In genomic region chr13:34931572-34931971, GRCh38 we compare ENCODE assay signal across 1 cellular context.
A peak's percentile ranks its signal among the peaks of the same experiment; 100 is the strongest.
TF ChIP-seq lines count a peak whose summit lies in the region.

No MANE protein-coding gene starts in this region.

TF ChIP-seq in K562, 482 proteins besides CTCF, POLR2A, EP300 and RAD21:
- TF ChIP-seq CEBPG (CRISPR knock-in tag; IDR thresholded peaks at IDR 0.05), result no peak
- TF ChIP-seq CEBPG (tag; conservative IDR thresholded peaks at IDR 0.05 in 1 of 2, IDR thresholded peaks at IDR 0.05 in 1 of 2), result peak; percentile 64 to 78
- 0 out of 2 replicates have a peak, but pooled peaks have one; percentile 24 for TF ChIP-seq ATF4 (CRISPR knock-in tag; IDR thresholded peaks at IDR 0.05)
- TF ChIP-seq, protein P1, sequence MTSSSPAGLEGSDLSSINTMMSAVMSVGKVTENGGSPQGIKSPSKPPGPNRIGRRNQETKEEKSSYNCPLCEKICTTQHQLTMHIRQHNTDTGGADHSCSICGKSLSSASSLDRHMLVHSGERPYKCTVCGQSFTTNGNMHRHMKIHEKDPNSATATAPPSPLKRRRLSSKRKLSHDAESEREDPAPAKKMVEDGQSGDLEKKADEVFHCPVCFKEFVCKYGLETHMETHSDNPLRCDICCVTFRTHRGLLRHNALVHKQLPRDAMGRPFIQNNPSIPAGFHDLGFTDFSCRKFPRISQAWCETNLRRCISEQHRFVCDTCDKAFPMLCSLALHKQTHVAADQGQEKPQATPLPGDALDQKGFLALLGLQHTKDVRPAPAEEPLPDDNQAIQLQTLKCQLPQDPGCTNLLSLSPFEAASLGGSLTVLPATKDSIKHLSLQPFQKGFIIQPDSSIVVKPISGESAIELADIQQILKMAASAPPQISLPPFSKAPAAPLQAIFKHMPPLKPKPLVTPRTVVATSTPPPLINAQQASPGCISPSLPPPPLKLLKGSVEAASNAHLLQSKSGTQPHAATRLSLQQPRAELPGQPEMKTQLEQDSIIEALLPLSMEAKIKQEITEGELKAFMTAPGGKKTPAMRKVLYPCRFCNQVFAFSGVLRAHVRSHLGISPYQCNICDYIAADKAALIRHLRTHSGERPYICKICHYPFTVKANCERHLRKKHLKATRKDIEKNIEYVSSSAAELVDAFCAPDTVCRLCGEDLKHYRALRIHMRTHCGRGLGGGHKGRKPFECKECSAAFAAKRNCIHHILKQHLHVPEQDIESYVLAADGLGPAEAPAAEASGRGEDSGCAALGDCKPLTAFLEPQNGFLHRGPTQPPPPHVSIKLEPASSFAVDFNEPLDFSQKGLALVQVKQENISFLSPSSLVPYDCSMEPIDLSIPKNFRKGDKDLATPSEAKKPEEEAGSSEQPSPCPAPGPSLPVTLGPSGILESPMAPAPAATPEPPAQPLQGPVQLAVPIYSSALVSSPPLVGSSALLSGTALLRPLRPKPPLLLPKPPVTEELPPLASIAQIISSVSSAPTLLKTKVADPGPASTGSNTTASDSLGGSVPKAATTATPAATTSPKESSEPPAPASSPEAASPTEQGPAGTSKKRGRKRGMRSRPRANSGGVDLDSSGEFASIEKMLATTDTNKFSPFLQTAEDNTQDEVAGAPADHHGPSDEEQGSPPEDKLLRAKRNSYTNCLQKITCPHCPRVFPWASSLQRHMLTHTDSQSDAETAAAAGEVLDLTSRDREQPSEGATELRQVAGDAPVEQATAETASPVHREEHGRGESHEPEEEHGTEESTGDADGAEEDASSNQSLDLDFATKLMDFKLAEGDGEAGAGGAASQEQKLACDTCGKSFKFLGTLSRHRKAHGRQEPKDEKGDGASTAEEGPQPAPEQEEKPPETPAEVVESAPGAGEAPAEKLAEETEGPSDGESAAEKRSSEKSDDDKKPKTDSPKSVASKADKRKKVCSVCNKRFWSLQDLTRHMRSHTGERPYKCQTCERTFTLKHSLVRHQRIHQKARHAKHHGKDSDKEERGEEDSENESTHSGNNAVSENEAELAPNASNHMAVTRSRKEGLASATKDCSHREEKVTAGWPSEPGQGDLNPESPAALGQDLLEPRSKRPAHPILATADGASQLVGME (CRISPR knock-in tag; IDR thresholded peaks at IDR 0.05), result no peak
- TF ChIP-seq HDAC1 (IDR thresholded peaks at IDR 0.05), result no peak
